8 cellular contexts compared by ENCODE assay signal in genomic region chr3:195897081-195897852, GRCh38. TPM values are rescaled to one million over a fixed set of nuclear protein-coding genes. Genes with fewer than 3 reads are reported as not detected.
DNase-seq lines count a peak whose midpoint lies in the region; ATAC-seq and TF ChIP-seq lines count a peak whose summit lies in the region.

No MANE protein-coding gene starts in this region.

- DNase-seq in NCI-H2029 treated with DMSO at 0.1 percent for 48 hours (lab: John Stamatoyannopoulos, UW), result peak; percentile 40
- no peak for DNase-seq in colonic mucosa
- no peak for DNase-seq in naive thymus-derived CD4-positive, alpha-beta T cell
- DNase-seq in stimulated activated CD8-positive, alpha-beta memory T cell treated with anti-CD3 and anti-CD28 coated beads, Interleukin-4, amount 100 ng/mL, for 48 hours, result no peak
- no peak for DNase-seq in iPS-NIHi11 (ENCODE audit: low spot score)
- DNase-seq in sciatic nerve (ENCODE audit: low spot score), result no peak

- peak overlapping the region; percentile 87 to 100 (median 99) for H3K4me2 ChIP-seq in BLaER1 treated with 17β-estradiol and CSF1 and Interleukin-3, amounts not matched to agents 10 nM and 100 nM

- no peak for ATAC-seq in naive thymus-derived CD4-positive, alpha-beta T cell
- ATAC-seq in HG02852 (IDR thresholded peaks at IDR 0.05; ENCODE audit: unreplicated experiment) (no peak), sciatic nerve (no peak)

- TF ChIP-seq CTCF in colonic mucosa (IDR thresholded peaks at IDR 0.05), result no peak

- peak overlapping the region; percentile 76 to 98 (median 93) for H3K27ac Mint-ChIP-seq in naive thymus-derived CD4-positive, alpha-beta T cell

- CTCF ChIA-PET in naive thymus-derived CD4-positive, alpha-beta T cell (lab: Charles Lee), result interaction anchor here (1.8 to 6.6 kb wide), 4 partner anchors 8 to 38 kb away, joined by 5 to 74 read pairs (median 34); partner anchors contain the start of gene TNK2

- peaks cover 55 to 77% (median 70%) of the 10 kb centered on the region in 7 donors for H3K4me1 Mint-ChIP-seq in naive thymus-derived CD4-positive, alpha-beta T cell

- peak overlapping the region in 9 of 11 experiments; percentile 11 to 88 (median 82); a peak in 14 of 22 replicates for H3K9ac ChIP-seq in BLaER1 treated with 17β-estradiol and CSF1 and Interleukin-3, amounts not matched to agents 10 nM and 100 nM
- H3K9ac ChIP-seq in colonic mucosa (ENCODE audit: low read depth in 2 of 2, low read length in 2 of 2), result no peak overlapping the region

- H3K4me3 ChIP-seq in BLaER1 treated with 17β-estradiol and CSF1 and Interleukin-3, amounts not matched to agents 10 nM and 100 nM, result no peak overlapping the region
- no peak overlapping the region for H3K4me3 ChIP-seq in colonic mucosa
- no peak overlapping the region for H3K4me3 ChIP-seq in naive thymus-derived CD4-positive, alpha-beta T cell (ENCODE audit: low read length)

- peaks cover 18 to 32% (median 23%) of the 10 kb centered on the region in 11 experiments; a peak in 21 of 22 replicates for H4K20me1 ChIP-seq in BLaER1 treated with 17β-estradiol and CSF1 and Interleukin-3, amounts not matched to agents 10 nM and 100 nM

- H3K36me3 Mint-ChIP-seq in naive thymus-derived CD4-positive, alpha-beta T cell, result peaks cover 0 to 7% (median 0%) of the 10 kb centered on the region in 5 donors

- POLR2A ChIA-PET in naive thymus-derived CD4-positive, alpha-beta T cell (lab: Charles Lee), result interaction anchor here (4.8 to 13.5 kb wide), 2 partner anchors 9 to 16 kb away, joined by 52 to 209 read pairs; partner anchors contain the start of gene TNK2

- peak overlapping the region in 9 of 11 experiments; percentile 67 to 89 (median 84); a peak in 15 of 22 replicates for H3K27ac ChIP-seq in BLaER1 treated with 17β-estradiol and CSF1 and Interleukin-3, amounts not matched to agents 10 nM and 100 nM
- H3K27ac ChIP-seq in colonic mucosa, result peak overlapping the region; percentile 75
- H3K27ac ChIP-seq in naive thymus-derived CD4-positive, alpha-beta T cell (ENCODE audit: low read depth, low read length), result peak overlapping the region; percentile 75

- H3K36me3 ChIP-seq in BLaER1 treated with 17β-estradiol and CSF1 and Interleukin-3, amounts not matched to agents 10 nM and 100 nM, result no peaks in the 10 kb centered on the region
- H3K36me3 ChIP-seq in colonic mucosa, result no peaks in the 10 kb centered on the region
- peaks cover 0 to 6% (median 0%) of the 10 kb centered on the region in 3 experiments for H3K36me3 ChIP-seq in naive thymus-derived CD4-positive, alpha-beta T cell (ENCODE audit: control insufficient read depth in 2 of 3, insufficient read depth in 3 of 3, low read length in 3 of 3)

- H3K4me3 Mint-ChIP-seq in naive thymus-derived CD4-positive, alpha-beta T cell, result peak overlapping the region; percentile 86 to 96 (median 92)

- H3K27me3 Mint-ChIP-seq in naive thymus-derived CD4-positive, alpha-beta T cell, result no peaks in the 10 kb centered on the region

- no peaks in the 10 kb centered on the region for H3K9me3 ChIP-seq in BLaER1 treated with 17β-estradiol and CSF1 and Interleukin-3, amounts not matched to agents 10 nM and 100 nM (replicated peaks in 1 of 11)
- no peaks in the 10 kb centered on the region for H3K9me3 ChIP-seq in colonic mucosa
- no peaks in the 10 kb centered on the region for H3K9me3 ChIP-seq in naive thymus-derived CD4-positive, alpha-beta T cell (ENCODE audit: control insufficient read depth in 2 of 3, low read length in 3 of 3)

- peaks cover 82 to 97% (median 89%) of the 10 kb centered on the region in 10 experiments for H3K4me1 ChIP-seq in BLaER1 treated with 17β-estradiol and CSF1 and Interleukin-3, amounts not matched to agents 10 nM and 100 nM
- H3K4me1 ChIP-seq in colonic mucosa, result peaks cover 7% of the 10 kb centered on the region
- H3K4me1 ChIP-seq in naive thymus-derived CD4-positive, alpha-beta T cell (ENCODE audit: control insufficient read depth in 2 of 2, insufficient read depth in 2 of 2, low read length in 2 of 2), result peaks cover 7 to 45% of the 10 kb centered on the region in 2 donors

- no peaks in the 10 kb centered on the region for H3K27me3 ChIP-seq in BLaER1 treated with 17β-estradiol and CSF1 and Interleukin-3, amounts not matched to agents 10 nM and 100 nM
- H3K27me3 ChIP-seq in colonic mucosa, result no peaks in the 10 kb centered on the region
- no peaks in the 10 kb centered on the region for H3K27me3 ChIP-seq in naive thymus-derived CD4-positive, alpha-beta T cell (ENCODE audit: control insufficient read depth in 2 of 2, insufficient read depth in 2 of 2, low read length in 2 of 2)

- H3K9me3 Mint-ChIP-seq in naive thymus-derived CD4-positive, alpha-beta T cell, result no peaks in the 10 kb centered on the region

- intact Hi-C loops in colonic mucosa (cut with DNase I), result no loop called here
- intact Hi-C loops in naive thymus-derived CD4-positive, alpha-beta T cell (cut with micrococcal nuclease), result loop anchor here in 1 of 2 donors (5.0 kb wide), 1 partner anchor 150 kb away; no protein-coding TSS in a partner anchor
- intact Hi-C loops in sciatic nerve (cut with DNase I), result no loop called here

RNA-seq across cellular contexts. Expression of gene TNK2, which starts 11.1 kb away (rescaled TPM):
- total RNA-seq in colonic mucosa (10 to 100 TPM; 23.8 to 28.5 TPM), sciatic nerve (72.0 TPM)
- 100 to 1,000 TPM; 128 to 196 (median 188) TPM for total RNA-seq in naive thymus-derived CD4-positive, alpha-beta T cell
- 1 to 10 TPM; 2.0 to 2.6 TPM for polyA plus RNA-seq in naive thymus-derived CD4-positive, alpha-beta T cell

Comparison
In these comparisons a context has a peak if more than half of its experiments do, and no peak if none do; other contexts are left out.
1. H3K9ac ChIP-seq: peak in BLaER1 treated with 17β-estradiol and CSF1 and Interleukin-3, amounts not matched to agents 10 nM and 100 nM (9 of 11); none in colonic mucosa (0 of 2).
2. Peak in every context shown above with its lines, with median percentiles within 50 percentile points of each other: H3K27ac ChIP-seq.